ENCODE assay signal across 8 cellular contexts in the genomic region with DNA sequence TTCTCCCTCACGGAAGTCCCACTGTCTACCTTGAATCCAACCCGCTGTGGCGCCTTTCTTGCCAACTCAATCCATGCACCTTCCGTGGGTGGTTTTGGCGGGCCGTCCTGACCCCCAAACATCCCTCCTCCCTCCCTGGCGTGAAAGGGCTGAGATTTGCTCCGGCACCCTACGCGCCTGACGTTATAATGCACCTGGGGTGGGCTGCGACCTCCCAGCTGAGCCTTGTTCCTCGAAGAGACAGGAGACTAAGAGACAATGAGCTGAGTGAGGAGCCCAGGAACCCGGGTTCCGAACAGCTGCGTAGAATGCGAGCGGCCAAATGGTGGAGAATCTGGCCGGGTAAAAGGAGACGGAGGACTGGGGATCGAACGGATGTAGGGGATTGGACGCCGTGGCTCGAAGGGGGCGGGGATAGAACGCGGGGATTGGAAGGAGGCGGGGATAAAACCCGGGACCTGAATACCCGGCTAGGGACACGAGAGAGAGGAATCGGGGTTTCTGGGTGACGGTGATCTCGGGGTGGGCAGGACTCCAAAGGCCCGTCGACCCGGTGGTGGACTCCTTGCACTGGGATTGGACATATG. TPM values are rescaled to one million over a fixed set of nuclear protein-coding genes. Genes with fewer than 3 reads are reported as not detected.
A peak's percentile ranks its signal among the peaks of the same experiment; 100 is the strongest.
DNase-seq lines count a peak whose midpoint lies in the region; ATAC-seq and TF ChIP-seq lines count a peak whose summit lies in the region.

A gene (plus strand): TSS at position 461 of the 587 bp plus-strand sequence. CDS start 1,137 bp downstream, outside the sequence.

- in situ Hi-C loops in ACHN (cut with HindIII; ENCODE audit: low pct_ligation_motif_present, low pct_unique_long_range_greater_than_20kb, low sequenced_read_pairs) = no loop called here

- DNase-seq in GM19238 (ENCODE audit: insufficient read length, low spot score) = peak; percentile 56
- DNase-seq in NCI-H82 (lab: John Stamatoyannopoulos, UW) = peak; percentile 98
- DNase-seq in activated naive CD8-positive, alpha-beta T cell treated with anti-CD3 and anti-CD28 coated beads for 36 hours = peak; percentile 60
- peak; percentile 87 for DNase-seq in globus pallidus (ENCODE audit: low spot score)
- DNase-seq in neural crest cell (ENCODE audit: low read depth, low spot score) = peak; percentile 84
- no peak for DNase-seq in ACHN

- no peak within 1 kb of the TSS for H3K27ac ChIP-seq in thymus (ENCODE audit: low read depth)

- H3K27ac Mint-ChIP-seq in activated naive CD8-positive, alpha-beta T cell treated with anti-CD3 and anti-CD28 coated beads for 36 hours = peak within 1 kb of the TSS; percentile 77
- H3K27ac Mint-ChIP-seq in neural crest cell (ENCODE audit: unreplicated experiment) = peak within 1 kb of the TSS; percentile 73

- peaks cover 33% of the 10 kb centered on the region for H3K4me1 Mint-ChIP-seq in activated naive CD8-positive, alpha-beta T cell treated with anti-CD3 and anti-CD28 coated beads for 36 hours
- H3K4me1 Mint-ChIP-seq in neural crest cell = peaks cover 39% of the 10 kb centered on the region

- peaks cover 23% of the 10 kb centered on the region for H3K36me3 ChIP-seq in thymus (ENCODE audit: control insufficient read depth, insufficient read depth)

- no peak for ATAC-seq in HG03342 (IDR thresholded peaks at IDR 0.05; ENCODE audit: unreplicated experiment)

- no peaks in the 10 kb centered on the region for H3K9me3 Mint-ChIP-seq in activated naive CD8-positive, alpha-beta T cell treated with anti-CD3 and anti-CD28 coated beads for 36 hours
- H3K9me3 Mint-ChIP-seq in neural crest cell = no peaks in the 10 kb centered on the region

- peaks cover 4% of the 10 kb centered on the region for H3K4me1 ChIP-seq in thymus (ENCODE audit: control insufficient read depth, insufficient read depth, low read length)

- peaks cover 23% of the 10 kb centered on the region for H3K27me3 ChIP-seq in thymus (ENCODE audit: control insufficient read depth, insufficient read depth)

- H3K36me3 Mint-ChIP-seq in activated naive CD8-positive, alpha-beta T cell treated with anti-CD3 and anti-CD28 coated beads for 36 hours = peaks cover 25% of the 10 kb centered on the region
- H3K36me3 Mint-ChIP-seq in neural crest cell (ENCODE audit: low read depth) = peaks cover 10% of the 10 kb centered on the region

- H3K4me3 ChIP-seq in thymus (ENCODE audit: low read length) = peak within 1 kb of the TSS; percentile 34

- TF ChIP-seq CTCF in neural crest cell (conservative IDR thresholded peaks at IDR 0.05) = no peak

- H3K27me3 Mint-ChIP-seq in activated naive CD8-positive, alpha-beta T cell treated with anti-CD3 and anti-CD28 coated beads for 36 hours = peaks cover 26% of the 10 kb centered on the region
- H3K27me3 Mint-ChIP-seq in neural crest cell (ENCODE audit: low read depth) = peaks cover 16% of the 10 kb centered on the region

- no peaks in the 10 kb centered on the region for H3K9me3 ChIP-seq in thymus (ENCODE audit: control insufficient read depth)

- peak within 1 kb of the TSS; percentile 74 for H3K4me3 Mint-ChIP-seq in activated naive CD8-positive, alpha-beta T cell treated with anti-CD3 and anti-CD28 coated beads for 36 hours
- peak within 1 kb of the TSS; percentile 90 for H3K4me3 Mint-ChIP-seq in neural crest cell

- 8% methylated on average over 38 of the region's 38 CpGs for WGBS in thymus

RNA-seq across cellular contexts. Expression of the gene that starts here (rescaled TPM):
- total RNA-seq in activated naive CD8-positive, alpha-beta T cell treated with anti-CD3 and anti-CD28 coated beads for 36 hours = 1 to 10 TPM in 1 of 2 experiments, under 1 TPM in 1; 0.89 to 1.1 TPM
- 87.7 and 96.1 TPM in 2 replicates for total RNA-seq in neural crest cell
- 3.5 TPM for polyA plus RNA-seq in thymus

Comparison
In these comparisons a context has a peak if more than half of its experiments do, and no peak if none do; other contexts are left out.
1. RNA of the gene that starts here (total RNA-seq): 87.7 to 96.1 TPM in neural crest cell; 0.89 to 1.1 TPM in activated naive CD8-positive, alpha-beta T cell treated with anti-CD3 and anti-CD28 coated beads for 36 hours; every median in the first group is over 10 times any median in the second.